ENCODE assay signal across 8 cellular contexts in genomic region chr5:115414406-115415142, GRCh38.
DNase-seq lines count a peak whose midpoint lies in the region; ATAC-seq and TF ChIP-seq lines count a peak whose summit lies in the region.

No MANE protein-coding gene starts in this region.

- POLR2A ChIA-PET in GM10248 (lab: Yijun Ruan, JAX), result no interaction called here

- TF ChIP-seq CTCF in GM10248 (IDR thresholded peaks at IDR 0.05; ENCODE audit: control extremely low read depth, extremely low read depth, low read depth, missing control alignments), result no peak

- ATAC-seq in HG03095 (IDR thresholded peaks at IDR 0.05; ENCODE audit: unreplicated experiment) (peak; percentile 33), left lobe of liver (no peak), GM21737 (IDR thresholded peaks at IDR 0.05; ENCODE audit: unreplicated experiment) (no peak)

- CTCF ChIA-PET in GM10248 (lab: Yijun Ruan, JAX), result interaction anchor here (1.0 to 1.6 kb wide), 3 partner anchors 9 to 25 kb away, joined by 3 to 4 read pairs (median 3); no protein-coding TSS in a partner anchor

- DNase-seq in GM10248 (ENCODE audit: extremely low spot score), result peak; percentile 18
- peak; percentile 47 for DNase-seq in dedifferentiated amniotic fluid mesenchymal stem cell (ENCODE audit: extremely low spot score)
- DNase-seq in non-pigmented ciliary epithelial cell (ENCODE audit: low read depth), result peak; percentile 72
- no peak for DNase-seq in left lobe of liver (ENCODE audit: low spot score)
- no peak for DNase-seq in DMS79 treated with DMSO at 0.1 percent for 48 hours (lab: John Stamatoyannopoulos, UW)
- no peak for DNase-seq in HK-2 (ENCODE audit: unreplicated experiment)

Comparison
In these comparisons a context has a peak if more than half of its experiments do, and no peak if none do; other contexts are left out.
1. DNase-seq: peak in GM10248 (single experiment), dedifferentiated amniotic fluid mesenchymal stem cell (single experiment) and non-pigmented ciliary epithelial cell (single experiment); none in left lobe of liver (single experiment), DMS79 treated with DMSO at 0.1 percent for 48 hours (single experiment) and HK-2 (single experiment).